In genomic region chr22:42322562-42322926, GRCh38 we compare ENCODE assay signal across 22 cellular contexts. TPM values are rescaled to one million over a fixed set of nuclear protein-coding genes. Genes with fewer than 3 reads are reported as not detected.
DNase-seq lines count a peak whose midpoint lies in the region; ATAC-seq, FAIRE-seq and TF ChIP-seq lines count a peak whose summit lies in the region.
"Had no signal": no experiment of that assay in that cellular context is flagged by ENCODE, and none has a peak within 500 bp of the region (broad histone marks: within the 10 kb centered on the region; RNA-seq: fewer than 3 reads in every experiment).

No MANE protein-coding gene starts in this region.

- peaks cover 9% of the 10 kb centered on the region for H3K4me1 Mint-ChIP-seq in activated T-helper 17 cell treated with anti-CD3 and anti-CD28 coated beads, Interleukin-2, amount 50 U/mL, for 72 hours
- H3K4me1 Mint-ChIP-seq in glutamatergic neuron (ENCODE audit: low read depth, unreplicated experiment), result peaks cover 28% of the 10 kb centered on the region

- H3K4me3 ChIP-seq in cardiac muscle cell (no peak overlapping the region), right cardiac atrium (ENCODE audit: low read length) (no peak overlapping the region)
- H3K4me3 ChIP-seq: A549, body of pancreas, coronary artery, gastroesophageal sphincter had no signal

- ATAC-seq in right cardiac atrium (no peak), GM18861 (IDR thresholded peaks at IDR 0.05; ENCODE audit: unreplicated experiment) (no peak)
- peak; percentile 38 for ATAC-seq in activated T-helper 17 cell treated with anti-CD3 and anti-CD28 coated beads, Interleukin-2, amount 50 U/mL, for 72 hours (replicated peaks)
- ATAC-seq: A549, body of pancreas, gastroesophageal sphincter, Right ventricle myocardium inferior had no signal

- H3K4me1 ChIP-seq in cardiac muscle cell (ENCODE audit: low read depth) (peaks cover 25% of the 10 kb centered on the region), right cardiac atrium (ENCODE audit: control insufficient read depth, insufficient read depth, low read length) (no peaks in the 10 kb centered on the region)
- H3K4me1 ChIP-seq: body of pancreas had no signal

- H3K9me3 Mint-ChIP-seq in activated T-helper 17 cell treated with anti-CD3 and anti-CD28 coated beads, Interleukin-2, amount 50 U/mL, for 72 hours, result no peaks in the 10 kb centered on the region
- H3K9me3 Mint-ChIP-seq in glutamatergic neuron (ENCODE audit: unreplicated experiment), result peaks cover 14% of the 10 kb centered on the region
- H3K9me3 Mint-ChIP-seq: activated CD4-positive, alpha-beta memory T cell treated with anti-CD3 and anti-CD28 coated beads for 36 hours; HFFc6 had no signal

- TF ChIP-seq CTCF in cardiac muscle cell (IDR thresholded peaks at IDR 0.05; ENCODE audit: low read depth, low read length) (no peak), glutamatergic neuron (IDR thresholded peaks at IDR 0.05; ENCODE audit: partially characterized antibody, unreplicated experiment) (no peak), D721Med (IDR thresholded peaks at IDR 0.05; ENCODE audit: insufficient read depth, missing control alignments) (no peak)

- H3K36me3 Mint-ChIP-seq in activated T-helper 17 cell treated with anti-CD3 and anti-CD28 coated beads, Interleukin-2, amount 50 U/mL, for 72 hours (ENCODE audit: low read depth), result no peaks in the 10 kb centered on the region
- no peaks in the 10 kb centered on the region for H3K36me3 Mint-ChIP-seq in glutamatergic neuron (ENCODE audit: unreplicated experiment)
- H3K36me3 Mint-ChIP-seq: activated CD4-positive, alpha-beta memory T cell treated with anti-CD3 and anti-CD28 coated beads for 36 hours had no signal

- DNase-seq in cardiac muscle cell (ENCODE audit: low read depth in 1 of 2, low spot score in 1 of 2), result no peak
- DNase-seq in right cardiac atrium, result no peak
- DNase-seq in glutamatergic neuron, result no peak
- no peak for DNase-seq in urothelium cell line (ENCODE audit: low spot score)
- DNase-seq in DMS79 (lab: John Stamatoyannopoulos, UW), result no peak
- no peak for DNase-seq in D721Med (ENCODE audit: insufficient read length, low spot score)
- DNase-seq: activated CD4-positive, alpha-beta memory T cell treated with anti-CD3 and anti-CD28 coated beads for 36 hours; activated gamma-delta T cell; body of pancreas; C1 segment of cervical spinal cord; HFFc6; NCI-H226; nucleus accumbens; substantia nigra; T-helper 9 cell had no signal

- H3K27me3 ChIP-seq in cardiac muscle cell (no peaks in the 10 kb centered on the region), right cardiac atrium (ENCODE audit: control insufficient read depth, insufficient read depth) (no peaks in the 10 kb centered on the region)
- H3K27me3 ChIP-seq: body of pancreas, gastroesophageal sphincter had no signal

- 86% methylated on average over 4 of the region's 4 CpGs for WGBS in right cardiac atrium

- H3K9me3 ChIP-seq in cardiac muscle cell (ENCODE audit: low read depth) (no peaks in the 10 kb centered on the region), right cardiac atrium (ENCODE audit: control insufficient read depth, low read length) (no peaks in the 10 kb centered on the region)
- H3K9me3 ChIP-seq: A549, body of pancreas, gastroesophageal sphincter had no signal

- H3K27me3 Mint-ChIP-seq in activated T-helper 17 cell treated with anti-CD3 and anti-CD28 coated beads, Interleukin-2, amount 50 U/mL, for 72 hours, result no peaks in the 10 kb centered on the region
- peaks cover 13% of the 10 kb centered on the region for H3K27me3 Mint-ChIP-seq in glutamatergic neuron (ENCODE audit: unreplicated experiment)
- H3K27me3 Mint-ChIP-seq: activated CD4-positive, alpha-beta memory T cell treated with anti-CD3 and anti-CD28 coated beads for 36 hours had no signal

- FAIRE-seq in urothelium cell line (lab: Jason Lieb, UNC), result peak; percentile 89
- FAIRE-seq in D721Med (lab: Jason Lieb, UNC), result no peak
- FAIRE-seq: A549, islet of Langerhans had no signal

- H3K36me3 ChIP-seq in cardiac muscle cell, result no peaks in the 10 kb centered on the region
- H3K36me3 ChIP-seq: gastroesophageal sphincter had no signal

- peak overlapping the region; percentile 12 for H3K27ac Mint-ChIP-seq in activated T-helper 17 cell treated with anti-CD3 and anti-CD28 coated beads, Interleukin-2, amount 50 U/mL, for 72 hours
- peak overlapping the region; percentile 96 for H3K27ac Mint-ChIP-seq in glutamatergic neuron (ENCODE audit: unreplicated experiment)
- H3K27ac Mint-ChIP-seq: activated CD4-positive, alpha-beta memory T cell treated with anti-CD3 and anti-CD28 coated beads for 36 hours; HFFc6 had no signal

- no peak overlapping the region for H3K4me3 Mint-ChIP-seq in activated T-helper 17 cell treated with anti-CD3 and anti-CD28 coated beads, Interleukin-2, amount 50 U/mL, for 72 hours
- peak overlapping the region; percentile 69 for H3K4me3 Mint-ChIP-seq in glutamatergic neuron (ENCODE audit: unreplicated experiment)
- H3K4me3 Mint-ChIP-seq: activated CD4-positive, alpha-beta memory T cell treated with anti-CD3 and anti-CD28 coated beads for 36 hours; HFFc6 had no signal

- H3K27ac ChIP-seq in cardiac muscle cell (peak overlapping the region; percentile 46), right cardiac atrium (ENCODE audit: low read length) (no peak overlapping the region)
- H3K27ac ChIP-seq: A549, body of pancreas, coronary artery, gastroesophageal sphincter had no signal

- intact Hi-C loops in right cardiac atrium (cut with DNase I), result no loop called here

RNA-seq across cellular contexts. Expression of gene TCF20, which starts 52.1 kb away (rescaled TPM):
- total RNA-seq in cardiac muscle cell, result 46.4 and 48.8 TPM in 2 replicates
- polyA plus RNA-seq in cardiac muscle cell, result 5.7 and 6.4 TPM in 2 replicates
- total RNA-seq in right cardiac atrium, result 10 to 100 TPM; 16.3 to 19.6 (median 17.9) TPM
- 6.5 TPM for polyA plus RNA-seq in right cardiac atrium
- 10 to 100 TPM; 61.2 to 72.5 TPM for total RNA-seq in activated T-helper 17 cell treated with anti-CD3 and anti-CD28 coated beads, Interleukin-2, amount 50 U/mL, for 72 hours
- 112 TPM for total RNA-seq in glutamatergic neuron (ENCODE audit: unreplicated experiment)
